23 cellular contexts compared by ENCODE assay signal in genomic region chr9:250039-250438, GRCh38. TPM values are rescaled to one million over a fixed set of nuclear protein-coding genes. Genes with fewer than 3 reads are reported as not detected.
A peak's percentile ranks its signal among the peaks of the same experiment; 100 is the strongest.
DNase-seq lines count a peak whose midpoint lies in the region; ATAC-seq and FAIRE-seq lines count a peak whose summit lies in the region.
"Had no signal": no experiment of that assay in that cellular context is flagged by ENCODE, and none has a peak within 500 bp of the region (broad histone marks: within the 10 kb centered on the region; RNA-seq: fewer than 3 reads in every experiment).

No MANE protein-coding gene starts in this region.

- no peak for DNase-seq in activated naive CD8-positive, alpha-beta T cell treated with anti-CD3 and anti-CD28 coated beads, Interleukin-2, amount 10 ng/mL, durations not matched to agents 7 days and 5 days
- DNase-seq in activated naive CD8-positive, alpha-beta T cell treated with anti-CD3 and anti-CD28 coated beads, Interleukin-2, amount 50 U/mL, for 24 hours: no peak
- peak; percentile 3 for DNase-seq in HT1080 (ENCODE audit: low read depth)
- DNase-seq in foreskin melanocyte: peak; percentile 95
- peak; percentile 2 for DNase-seq in urothelium cell line (ENCODE audit: low spot score)
- no peak for DNase-seq in H4 (ENCODE audit: low spot score)
- no peak for DNase-seq in activated CD4-positive, alpha-beta T cell treated with anti-CD3 and anti-CD28 coated beads, Interleukin-2, amount 50 U/mL, for 1 hour
- no peak for DNase-seq in head of caudate nucleus
- DNase-seq: activated naive CD4-positive, alpha-beta T cell; activated T-cell treated with anti-CD3 and anti-CD28 coated beads, Interleukin-2, amount 50 U/mL, for 48 hours; Caco-2; heart left ventricle; kidney; NCI-H146; RPMI8226; stimulated activated CD4-positive, alpha-beta T cell treated with anti-CD3 and anti-CD28 coated beads, Interleukin-15, amount 100 ng/mL, for 24 hours; stimulated activated naive CD4-positive, alpha-beta T cell treated with Interleukin-2 at 50 U/mL for 16 hours had no signal

- FAIRE-seq in urothelium cell line (lab: Jason Lieb, UNC): no peak
- FAIRE-seq: GM18507, HTR-8/SVneo, kidney had no signal

- peaks cover 40% of the 10 kb centered on the region for H3K4me1 Mint-ChIP-seq in activated naive CD8-positive, alpha-beta T cell treated with anti-CD3 and anti-CD28 coated beads, Interleukin-2, amount 10 ng/mL, durations not matched to agents 7 days and 5 days
- peaks cover 13% of the 10 kb centered on the region for H3K4me1 Mint-ChIP-seq in activated naive CD8-positive, alpha-beta T cell treated with anti-CD3 and anti-CD28 coated beads, Interleukin-2, amount 50 U/mL, for 24 hours
- H3K4me1 Mint-ChIP-seq: brain had no signal

- POLR2A ChIA-PET in activated naive CD8-positive, alpha-beta T cell treated with anti-CD3 and anti-CD28 coated beads, Interleukin-2, amount 10 ng/mL, durations not matched to agents 7 days and 5 days (lab: Charles Lee): interaction anchor here (1.2 kb wide), 1 partner anchor 22 kb away, joined by 5 read pairs; no protein-coding TSS in a partner anchor

- no peak for ATAC-seq in activated naive CD8-positive, alpha-beta T cell treated with anti-CD3 and anti-CD28 coated beads, Interleukin-2, amount 10 ng/mL, durations not matched to agents 7 days and 5 days (ENCODE audit: low read depth)
- no peak for ATAC-seq in activated naive CD8-positive, alpha-beta T cell treated with anti-CD3 and anti-CD28 coated beads, Interleukin-2, amount 50 U/mL, for 24 hours
- ATAC-seq: heart left ventricle, sciatic nerve had no signal

- no peaks in the 10 kb centered on the region for H3K9me3 Mint-ChIP-seq in activated naive CD8-positive, alpha-beta T cell treated with anti-CD3 and anti-CD28 coated beads, Interleukin-2, amount 10 ng/mL, durations not matched to agents 7 days and 5 days
- no peaks in the 10 kb centered on the region for H3K9me3 Mint-ChIP-seq in activated naive CD8-positive, alpha-beta T cell treated with anti-CD3 and anti-CD28 coated beads, Interleukin-2, amount 50 U/mL, for 24 hours
- H3K9me3 Mint-ChIP-seq: brain had no signal

- peak overlapping the region; percentile 54 for H3K27ac Mint-ChIP-seq in activated naive CD8-positive, alpha-beta T cell treated with anti-CD3 and anti-CD28 coated beads, Interleukin-2, amount 10 ng/mL, durations not matched to agents 7 days and 5 days
- no peak overlapping the region for H3K27ac Mint-ChIP-seq in activated naive CD8-positive, alpha-beta T cell treated with anti-CD3 and anti-CD28 coated beads, Interleukin-2, amount 50 U/mL, for 24 hours
- H3K27ac Mint-ChIP-seq: brain had no signal

- H3K27me3 Mint-ChIP-seq in activated naive CD8-positive, alpha-beta T cell treated with anti-CD3 and anti-CD28 coated beads, Interleukin-2, amount 10 ng/mL, durations not matched to agents 7 days and 5 days: no peaks in the 10 kb centered on the region
- no peaks in the 10 kb centered on the region for H3K27me3 Mint-ChIP-seq in activated naive CD8-positive, alpha-beta T cell treated with anti-CD3 and anti-CD28 coated beads, Interleukin-2, amount 50 U/mL, for 24 hours

- intact Hi-C loops in head of caudate nucleus (cut with DNase I): no loop called here

- H3K36me3 Mint-ChIP-seq in activated naive CD8-positive, alpha-beta T cell treated with anti-CD3 and anti-CD28 coated beads, Interleukin-2, amount 10 ng/mL, durations not matched to agents 7 days and 5 days: peaks cover 40% of the 10 kb centered on the region
- H3K36me3 Mint-ChIP-seq in activated naive CD8-positive, alpha-beta T cell treated with anti-CD3 and anti-CD28 coated beads, Interleukin-2, amount 50 U/mL, for 24 hours (ENCODE audit: low read depth): no peaks in the 10 kb centered on the region
- H3K36me3 Mint-ChIP-seq: brain had no signal

- peak overlapping the region; percentile 47 for H3K4me3 Mint-ChIP-seq in activated naive CD8-positive, alpha-beta T cell treated with anti-CD3 and anti-CD28 coated beads, Interleukin-2, amount 10 ng/mL, durations not matched to agents 7 days and 5 days
- no peak overlapping the region for H3K4me3 Mint-ChIP-seq in activated naive CD8-positive, alpha-beta T cell treated with anti-CD3 and anti-CD28 coated beads, Interleukin-2, amount 50 U/mL, for 24 hours
- H3K4me3 Mint-ChIP-seq: brain had no signal

RNA-seq across cellular contexts. Expression of gene DOCK8, which starts 35.4 kb away (rescaled TPM):
- total RNA-seq in activated naive CD8-positive, alpha-beta T cell treated with anti-CD3 and anti-CD28 coated beads, Interleukin-2, amount 10 ng/mL, durations not matched to agents 7 days and 5 days: 100 to 1,000 TPM; 318 to 319 TPM
- not detected in 2 replicates for total RNA-seq in HT1080 (2014; rRNA removed; shearing (Covaris generic))
- polyA plus RNA-seq in HT1080 (2015; cell fraction: cytosol; rRNA removed): 0.06 and 0.24 TPM in 2 replicates
- polyA plus RNA-seq in HT1080 (2015; cell fraction: nucleus; rRNA removed): 0.08 TPM in 1 of 2 replicates, not detected in the other
- 0.15 and 0.58 TPM in 2 replicates for total RNA-seq in H4 (2014; rRNA removed; shearing (Covaris generic))
- total RNA-seq: A673 had no signal
- polyA plus RNA-seq: neural cell had no signal

Comparison
In these comparisons a context has a peak if more than half of its experiments do, and no peak if none do; other contexts are left out.
1. DNase-seq: peak in HT1080 (single experiment), foreskin melanocyte (single experiment) and urothelium cell line (single experiment); none in activated naive CD8-positive, alpha-beta T cell treated with anti-CD3 and anti-CD28 coated beads, Interleukin-2, amount 10 ng/mL, durations not matched to agents 7 days and 5 days (single experiment), activated naive CD8-positive, alpha-beta T cell treated with anti-CD3 and anti-CD28 coated beads, Interleukin-2, amount 50 U/mL, for 24 hours (single experiment), H4 (single experiment), activated CD4-positive, alpha-beta T cell treated with anti-CD3 and anti-CD28 coated beads, Interleukin-2, amount 50 U/mL, for 1 hour (single experiment) and head of caudate nucleus (0 of 42).
2. RNA of gene DOCK8, which starts 35.4 kb away (total RNA-seq): 318 to 319 TPM in activated naive CD8-positive, alpha-beta T cell treated with anti-CD3 and anti-CD28 coated beads, Interleukin-2, amount 10 ng/mL, durations not matched to agents 7 days and 5 days; 0.15 to 0.58 TPM in H4 and not detected in HT1080; every median in the first group is over 100 times any median in the second.